In the genomic region with DNA sequence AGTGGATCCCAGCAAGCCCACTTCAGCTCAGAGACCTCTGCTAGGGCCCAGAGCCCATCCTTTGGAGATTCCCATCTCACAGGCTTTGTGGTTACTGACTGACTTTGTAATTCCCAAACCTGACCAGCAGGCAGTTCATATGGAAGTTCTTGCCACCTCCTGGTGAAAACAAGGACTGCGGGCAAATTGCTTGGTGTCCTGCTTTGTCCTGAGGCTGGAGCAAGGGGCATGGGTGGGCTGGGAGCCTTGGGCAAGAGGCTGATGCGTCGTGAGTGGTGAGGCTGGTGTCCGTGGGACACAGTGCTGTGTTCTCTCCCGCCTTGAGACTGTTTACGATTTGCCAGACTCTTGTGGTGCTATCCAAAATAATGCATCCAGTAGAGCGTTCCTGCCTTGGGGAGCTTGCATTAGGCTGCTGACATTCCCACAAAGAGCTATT, we compare ENCODE assay signal across 8 cellular contexts.
DNase-seq lines count a peak whose midpoint lies in the region; ATAC-seq and TF ChIP-seq lines count a peak whose summit lies in the region.

No MANE protein-coding gene starts in this region.

- H4K20me1 ChIP-seq in PC-9 (ENCODE audit: insufficient read depth): no peaks in the 10 kb centered on the region
- no peaks in the 10 kb centered on the region for H4K20me1 ChIP-seq in neural cell (ENCODE audit: insufficient read depth)

- no peak for DNase-seq in BJ (ENCODE audit: low read depth)
- DNase-seq in HT1080 (ENCODE audit: low read depth): peak; percentile 61
- DNase-seq in PC-9: peak; percentile 69 to 78
- DNase-seq in epithelial cell of proximal tubule (ENCODE audit: low read depth): no peak

- H3K27ac ChIP-seq in PC-9 (peak overlapping the region; percentile 91), neural cell (ENCODE audit: low read length) (peak overlapping the region; percentile 100)

- peak overlapping the region; percentile 93 for H3K9ac ChIP-seq in neural cell (ENCODE audit: low read length)

- TF ChIP-seq CTCF in BJ (IDR thresholded peaks at IDR 0.05; ENCODE audit: insufficient read depth, low read depth, low read length): peak; percentile 87
- peak; percentile 94 for TF ChIP-seq CTCF in PC-9 (conservative IDR thresholded peaks at IDR 0.05)
- peak; percentile 92 for TF ChIP-seq CTCF in epithelial cell of proximal tubule (conservative IDR thresholded peaks at IDR 0.05; ENCODE audit: low read depth, low read length)
- peak; percentile 71 for TF ChIP-seq CTCF in neural cell (IDR thresholded peaks at IDR 0.05; ENCODE audit: poor library complexity, severe bottlenecking)

- TF ChIP-seq EP300 in neural cell (conservative IDR thresholded peaks at IDR 0.05; ENCODE audit: poor library complexity, severe bottlenecking): no peak

- POLR2A ChIA-PET in BJ (lab: Charles Lee): interaction anchor here (0.6 to 2.5 kb wide), 3 partner anchors 13 to 551 kb away, joined by 5 to 11 read pairs (median 9); no protein-coding TSS in a partner anchor
- POLR2A ChIA-PET in PC-9 (lab: Charles Lee; ENCODE audit: unreplicated experiment): interaction anchor here (0.5 to 0.7 kb wide), 2 partner anchors 12 to 20 kb away, joined by 3 to 15 read pairs; no protein-coding TSS in a partner anchor

- CTCF ChIA-PET in BJ (lab: Yijun Ruan, JAX): interaction anchor here (0.7 to 14.2 kb wide), 27 partner anchors 9 to 155 kb away, joined by 3 to 316 read pairs (median 7); partner anchors contain the start of gene IRF2BPL
- CTCF ChIA-PET in PC-9 (lab: Charles Lee): interaction anchor here (0.5 to 2.9 kb wide), 12 partner anchors 13 to 204 kb away, joined by 3 to 24 read pairs (median 4); no protein-coding TSS in a partner anchor

- TF ChIP-seq RAD21 in neural cell (conservative IDR thresholded peaks at IDR 0.05): peak; percentile 62

- no TSS peak for BruUV-seq in PC-9 (replicated peaks; lab: Mats Ljungman, UMichigan)

- peak overlapping the region; percentile 73 for H3K4me2 ChIP-seq in PC-9
- H3K4me2 ChIP-seq in neural cell (ENCODE audit: low read length): peak overlapping the region; percentile 48

- H3K79me2 ChIP-seq in PC-9 (ENCODE audit: low read depth): no peaks in the 10 kb centered on the region
- H3K79me2 ChIP-seq in neural cell (replicated peaks; ENCODE audit: insufficient read depth, low read length): peaks cover 7% of the 10 kb centered on the region

- peaks cover 96% of the 10 kb centered on the region for H3K4me1 ChIP-seq in PC-9 (replicated peaks; ENCODE audit: insufficient read depth)

- H3K27me3 ChIP-seq in BJ (ENCODE audit: control insufficient read depth, insufficient read depth, low read length) (no peaks in the 10 kb centered on the region), PC-9 (ENCODE audit: insufficient read depth, low read depth) (no peaks in the 10 kb centered on the region), neural cell (ENCODE audit: insufficient read depth, low read depth, low read length) (no peaks in the 10 kb centered on the region)

- H3K9me3 ChIP-seq in PC-9 (ENCODE audit: insufficient read depth, low read depth) (no peaks in the 10 kb centered on the region), neural cell (ENCODE audit: low read length) (no peaks in the 10 kb centered on the region)

- H3K36me3 ChIP-seq in BJ (ENCODE audit: control insufficient read depth, insufficient read depth, low read length): no peaks in the 10 kb centered on the region
- no peaks in the 10 kb centered on the region for H3K36me3 ChIP-seq in PC-9 (ENCODE audit: low read depth)
- no peaks in the 10 kb centered on the region for H3K36me3 ChIP-seq in neural cell (ENCODE audit: insufficient read depth, low read length)

- H3F3A ChIP-seq in PC-9 (ENCODE audit: insufficient read depth, low read depth) (peaks cover 81% of the 10 kb centered on the region), neural cell (ENCODE audit: insufficient read depth, low read length, poor library complexity, severe bottlenecking) (peaks cover 15% of the 10 kb centered on the region)

- intact Hi-C loops in PC-9 (cut with micrococcal nuclease; ENCODE audit: unreplicated experiment): loop anchor here (10.0 kb wide), 1 partner anchor 1462 kb away; no protein-coding TSS in a partner anchor

- H2AFZ ChIP-seq in PC-9 (no peak overlapping the region), neural cell (ENCODE audit: low read depth, low read length) (no peak overlapping the region)

- H3K9me2 ChIP-seq in PC-9 (ENCODE audit: insufficient read depth) (no peaks in the 10 kb centered on the region), neural cell (ENCODE audit: insufficient read depth, low read length) (no peaks in the 10 kb centered on the region)

- H3K4me3 ChIP-seq in BJ (ENCODE audit: low read depth, low read length) (no peak overlapping the region), PC-9 (no peak overlapping the region), epithelial cell of proximal tubule (ENCODE audit: low read depth, low read length) (no peak overlapping the region), neural cell (ENCODE audit: low read length) (no peak overlapping the region)

- no peak for ATAC-seq in HG02852 (IDR thresholded peaks at IDR 0.05; ENCODE audit: unreplicated experiment)
- no peak for ATAC-seq in HG03565 (IDR thresholded peaks at IDR 0.05; ENCODE audit: unreplicated experiment)
- no peak for ATAC-seq in GM21825 (IDR thresholded peaks at IDR 0.05; ENCODE audit: unreplicated experiment)

TF ChIP-seq in neural cell, 6 proteins besides CTCF, POLR2A, EP300 and RAD21:
- TF ChIP-seq TAF1 (IDR thresholded peaks at IDR 0.05; ENCODE audit: low read depth) (no peak), REST (IDR thresholded peaks at IDR 0.05; ENCODE audit: borderline replicate concordance) (peak; percentile 25), SMC3 (conservative IDR thresholded peaks at IDR 0.05; ENCODE audit: poor library complexity) (peak; percentile 70)

Comparison
In these comparisons a context has a peak if more than half of its experiments do, and no peak if none do; other contexts are left out.
1. DNase-seq: peak in HT1080 (single experiment) and PC-9 (2 of 2); none in BJ (single experiment) and epithelial cell of proximal tubule (single experiment).
2. Peak in every context shown above with its lines, with median percentiles within 50 percentile points of each other: CTCF ChIP-seq.